ENCODE assay signal across 8 cellular contexts in the genomic region with DNA sequence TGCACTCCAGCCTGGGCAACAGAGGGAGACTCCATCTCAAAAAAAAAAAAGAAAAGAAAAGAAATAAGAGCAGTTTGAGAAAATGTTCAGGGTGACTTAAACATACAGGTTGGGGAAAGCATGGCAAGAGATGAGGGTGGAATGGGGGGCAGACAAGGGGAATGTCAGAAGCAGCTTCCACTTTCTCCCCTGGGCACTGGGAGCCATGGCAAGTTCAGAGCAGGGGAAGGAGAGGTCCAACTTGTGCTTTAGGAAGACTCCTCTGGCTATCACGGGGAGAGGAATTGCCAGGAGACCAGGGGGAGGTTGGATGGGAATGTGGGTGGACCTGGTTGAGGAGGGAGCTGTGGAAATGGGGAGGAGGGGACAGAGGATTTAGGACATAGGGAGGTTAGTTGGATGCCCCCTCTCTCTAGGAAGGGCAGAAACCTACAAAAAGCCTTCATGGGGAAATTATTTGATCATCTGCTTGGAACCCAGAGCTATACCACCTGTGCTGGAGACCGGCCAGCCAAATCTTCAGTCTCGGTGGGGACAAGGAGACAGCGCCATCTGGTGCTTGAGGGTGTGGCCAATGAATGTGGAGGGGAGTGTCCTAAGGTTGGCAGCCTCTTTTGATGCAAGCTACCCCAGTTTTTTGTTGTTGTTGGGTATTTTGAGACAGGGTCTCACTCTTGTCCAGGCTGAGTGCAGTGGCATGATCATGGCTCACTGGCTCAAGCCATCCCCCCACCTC. TPM values are rescaled to one million over a fixed set of nuclear protein-coding genes. Genes with fewer than 3 reads are reported as not detected.
DNase-seq lines count a peak whose midpoint lies in the region; ATAC-seq and TF ChIP-seq lines count a peak whose summit lies in the region.

No MANE protein-coding gene starts in this region.

- no peaks in the 10 kb centered on the region for H3K4me1 ChIP-seq in CD4-positive, CD25-positive, alpha-beta regulatory T cell (ENCODE audit: control insufficient read depth, insufficient read depth, low read length, poor library complexity, severe bottlenecking)
- H3K4me1 ChIP-seq in OCI-LY7 (ENCODE audit: insufficient read depth, low read length, poor library complexity, severe bottlenecking): peaks cover 24% of the 10 kb centered on the region
- H3K4me1 ChIP-seq in vagina: peaks cover 22% of the 10 kb centered on the region

- H3K9me3 ChIP-seq in CD4-positive, CD25-positive, alpha-beta regulatory T cell (ENCODE audit: control insufficient read depth in 2 of 2, low read length in 2 of 2): no peaks in the 10 kb centered on the region
- no peaks in the 10 kb centered on the region for H3K9me3 ChIP-seq in OCI-LY7 (ENCODE audit: low read length)
- no peaks in the 10 kb centered on the region for H3K9me3 ChIP-seq in vagina

- peaks cover 11% of the 10 kb centered on the region for H3K36me3 Mint-ChIP-seq in CD4-positive, CD25-positive, alpha-beta regulatory T cell
- peaks cover 49% of the 10 kb centered on the region for H3K36me3 Mint-ChIP-seq in activated T-cell treated with anti-CD3 and anti-CD28 coated beads, Interleukin-2, amount 50 U/mL, for 24 hours (ENCODE audit: low read depth)
- H3K36me3 Mint-ChIP-seq in glutamatergic neuron (ENCODE audit: unreplicated experiment): no peaks in the 10 kb centered on the region

- H3K4me2 ChIP-seq in OCI-LY7 (ENCODE audit: low read length): 0 out of 2 replicates have a peak overlapping the region, but pooled peaks have one; percentile 12

- no peaks in the 10 kb centered on the region for H3K9me3 Mint-ChIP-seq in CD4-positive, CD25-positive, alpha-beta regulatory T cell
- no peaks in the 10 kb centered on the region for H3K9me3 Mint-ChIP-seq in activated T-cell treated with anti-CD3 and anti-CD28 coated beads, Interleukin-2, amount 50 U/mL, for 24 hours
- H3K9me3 Mint-ChIP-seq in glutamatergic neuron (ENCODE audit: unreplicated experiment): peaks cover 2% of the 10 kb centered on the region

- peak overlapping the region in 1 of 3 donors; percentile 7 for H3K27ac Mint-ChIP-seq in CD4-positive, CD25-positive, alpha-beta regulatory T cell
- no peak overlapping the region for H3K27ac Mint-ChIP-seq in activated T-cell treated with anti-CD3 and anti-CD28 coated beads, Interleukin-2, amount 50 U/mL, for 24 hours
- no peak overlapping the region for H3K27ac Mint-ChIP-seq in glutamatergic neuron (ENCODE audit: unreplicated experiment)

- intact Hi-C loops in OCI-LY7 (cut with micrococcal nuclease; ENCODE audit: unreplicated experiment) (no loop called here), vagina (cut with DNase I) (loop anchor here (10.0 kb wide), 1 partner anchor 241 kb away; no protein-coding TSS in a partner anchor)

- CTCF ChIA-PET in OCI-LY7 (lab: Charles Lee; ENCODE audit: unreplicated experiment): interaction anchor here (1.0 kb wide), 1 partner anchor 88 kb away, joined by 3 read pairs; no protein-coding TSS in a partner anchor

- H3K9me2 ChIP-seq in OCI-LY7 (ENCODE audit: insufficient read depth, low read length): no peaks in the 10 kb centered on the region

- H3K27ac ChIP-seq in CD4-positive, CD25-positive, alpha-beta regulatory T cell (ENCODE audit: insufficient read depth, low read length, poor library complexity, severe bottlenecking): no peak overlapping the region
- H3K27ac ChIP-seq in OCI-LY7 (ENCODE audit: low read depth, low read length, poor library complexity, severe bottlenecking) (no peak overlapping the region), vagina (no peak overlapping the region)

- peaks cover 5 to 17% (median 9%) of the 10 kb centered on the region in 4 donors for H3K4me1 Mint-ChIP-seq in CD4-positive, CD25-positive, alpha-beta regulatory T cell
- peaks cover 10% of the 10 kb centered on the region for H3K4me1 Mint-ChIP-seq in activated T-cell treated with anti-CD3 and anti-CD28 coated beads, Interleukin-2, amount 50 U/mL, for 24 hours (ENCODE audit: low read depth)
- peaks cover 5% of the 10 kb centered on the region for H3K4me1 Mint-ChIP-seq in glutamatergic neuron (ENCODE audit: low read depth, unreplicated experiment)

- H3K79me2 ChIP-seq in OCI-LY7 (ENCODE audit: insufficient read depth, low read depth, low read length): no peaks in the 10 kb centered on the region

- no peaks in the 10 kb centered on the region for H3K27me3 Mint-ChIP-seq in CD4-positive, CD25-positive, alpha-beta regulatory T cell
- no peaks in the 10 kb centered on the region for H3K27me3 Mint-ChIP-seq in activated T-cell treated with anti-CD3 and anti-CD28 coated beads, Interleukin-2, amount 50 U/mL, for 24 hours
- H3K27me3 Mint-ChIP-seq in glutamatergic neuron (ENCODE audit: unreplicated experiment): peaks cover 5% of the 10 kb centered on the region

- H3K27me3 ChIP-seq in CD4-positive, CD25-positive, alpha-beta regulatory T cell (ENCODE audit: control insufficient read depth, insufficient read depth, low read length): no peaks in the 10 kb centered on the region
- H3K27me3 ChIP-seq in vagina: no peaks in the 10 kb centered on the region

- peak; percentile 72 to 80 for ATAC-seq in CD4-positive, CD25-positive, alpha-beta regulatory T cell (ENCODE audit: low read depth in 2 of 2)
- ATAC-seq in HG02973 (IDR thresholded peaks at IDR 0.05; ENCODE audit: unreplicated experiment) (peak; percentile 56), HG02642 (IDR thresholded peaks at IDR 0.05; ENCODE audit: poor library complexity, unreplicated experiment) (no peak)

- no peak overlapping the region for H3K4me3 ChIP-seq in CD4-positive, CD25-positive, alpha-beta regulatory T cell (ENCODE audit: low read depth, low read length)
- no peak overlapping the region for H3K4me3 ChIP-seq in OCI-LY7 (ENCODE audit: low read depth, low read length, poor library complexity, severe bottlenecking)
- H3K4me3 ChIP-seq in vagina: no peak overlapping the region

- peak overlapping the region in 1 of 4 donors; percentile 51 for H3K4me3 Mint-ChIP-seq in CD4-positive, CD25-positive, alpha-beta regulatory T cell
- no peak overlapping the region for H3K4me3 Mint-ChIP-seq in activated T-cell treated with anti-CD3 and anti-CD28 coated beads, Interleukin-2, amount 50 U/mL, for 24 hours
- H3K4me3 Mint-ChIP-seq in glutamatergic neuron (ENCODE audit: unreplicated experiment): no peak overlapping the region

- peak; percentile 87 for TF ChIP-seq CTCF in OCI-LY7 (conservative IDR thresholded peaks at IDR 0.05; ENCODE audit: low read length)
- no peak for TF ChIP-seq CTCF in glutamatergic neuron (IDR thresholded peaks at IDR 0.05; ENCODE audit: partially characterized antibody, unreplicated experiment)
- TF ChIP-seq CTCF in vagina (IDR thresholded peaks at IDR 0.05): peak in 1 of 3 experiments; percentile 14

- no peaks in the 10 kb centered on the region for H3K36me3 ChIP-seq in CD4-positive, CD25-positive, alpha-beta regulatory T cell (ENCODE audit: control insufficient read depth, insufficient read depth, low read length)
- peaks cover 26% of the 10 kb centered on the region; the same call in 1 of the 2 replicates for H3K36me3 ChIP-seq in OCI-LY7 (ENCODE audit: insufficient read depth, low read length)
- peaks cover 0 to 8% of the 10 kb centered on the region in 2 donors for H3K36me3 ChIP-seq in vagina

- H2AFZ ChIP-seq in OCI-LY7 (ENCODE audit: low read length): no peak overlapping the region

- POLR2A ChIA-PET in OCI-LY7 (lab: Charles Lee): no interaction called here

- BruUV-seq in OCI-LY7 (replicated peaks; lab: Mats Ljungman, UMichigan): no TSS peak

- peak; percentile 52 to 81 (median 69) for DNase-seq in CD4-positive, CD25-positive, alpha-beta regulatory T cell
- DNase-seq in OCI-LY7 (ENCODE audit: low spot score) (peak; percentile 81), glutamatergic neuron (peak; percentile 66), vagina (ENCODE audit: extremely low spot score in 2 of 2) (no peak)
- DNase-seq in activated T-cell treated with anti-CD3 and anti-CD28 coated beads, Interleukin-2, amount 50 U/mL, for 24 hours: peak; percentile 67
- peak; percentile 74 for DNase-seq in stimulated activated CD4-positive, alpha-beta T cell treated with anti-CD3 and anti-CD28 coated beads, Interleukin-15, amount 100 ng/mL, for 24 hours

- H4K20me1 ChIP-seq in OCI-LY7 (ENCODE audit: insufficient read depth, low read length): no peaks in the 10 kb centered on the region

- TF ChIP-seq POLR2A in vagina (IDR thresholded peaks at IDR 0.05): no peak

RNA-seq across cellular contexts. Expression of a gene that starts 7.3 kb away (rescaled TPM):
- total RNA-seq in CD4-positive, CD25-positive, alpha-beta regulatory T cell: 121 TPM
- polyA plus RNA-seq in CD4-positive, CD25-positive, alpha-beta regulatory T cell: 10 to 100 TPM; 11.9 to 16.7 (median 15.0) TPM
- total RNA-seq in OCI-LY7 (2014; rRNA removed; shearing (Covaris generic)): 77.8 and 115 TPM in 2 replicates
- total RNA-seq in OCI-LY7 (2022) (68.0 and 77.3 TPM in 2 replicates), glutamatergic neuron (ENCODE audit: unreplicated experiment) (117 TPM), vagina (85.0 TPM)

RNA-seq across cellular contexts. Expression of a gene that starts 7.7 kb away (rescaled TPM):
- 18.7 TPM for total RNA-seq in CD4-positive, CD25-positive, alpha-beta regulatory T cell
- 1 to 10 TPM; 2.7 to 4.9 (median 3.5) TPM for polyA plus RNA-seq in CD4-positive, CD25-positive, alpha-beta regulatory T cell
- total RNA-seq in OCI-LY7 (2014; rRNA removed; shearing (Covaris generic)): 15.5 and 24.6 TPM in 2 replicates
- 18.9 and 26.6 TPM in 2 replicates for total RNA-seq in OCI-LY7 (2022)
- total RNA-seq in glutamatergic neuron (ENCODE audit: unreplicated experiment): 46.6 TPM
- total RNA-seq in vagina: 14.7 TPM

RNA-seq across cellular contexts. Expression of a gene that starts 34.8 kb away (rescaled TPM):
- 23.9 TPM for total RNA-seq in CD4-positive, CD25-positive, alpha-beta regulatory T cell
- 10 to 100 TPM; 23.6 to 28.8 (median 27.2) TPM for polyA plus RNA-seq in CD4-positive, CD25-positive, alpha-beta regulatory T cell
- 111 and 145 TPM in 2 replicates for total RNA-seq in OCI-LY7 (2014; rRNA removed; shearing (Covaris generic))
- 161 and 167 TPM in 2 replicates for total RNA-seq in OCI-LY7 (2022)
- total RNA-seq in glutamatergic neuron (ENCODE audit: unreplicated experiment): 35.4 TPM
- total RNA-seq in vagina: 147 TPM

RNA-seq across cellular contexts. Expression of a gene that starts 36.7 kb away (rescaled TPM):
- 171 TPM for total RNA-seq in CD4-positive, CD25-positive, alpha-beta regulatory T cell
- polyA plus RNA-seq in CD4-positive, CD25-positive, alpha-beta regulatory T cell: 10 to 100 TPM; 37.0 to 54.5 (median 44.7) TPM
- total RNA-seq in OCI-LY7 (2014; rRNA removed; shearing (Covaris generic)): 30.5 and 34.3 TPM in 2 replicates
- total RNA-seq in OCI-LY7 (2022) (89.2 and 101 TPM in 2 replicates), glutamatergic neuron (ENCODE audit: unreplicated experiment) (54.7 TPM), vagina (49.4 TPM)

Comparison
In these comparisons a context has a peak if more than half of its experiments do, and no peak if none do; other contexts are left out.
1. DNase-seq: peak in CD4-positive, CD25-positive, alpha-beta regulatory T cell (3 of 3), OCI-LY7 (single experiment), activated T-cell treated with anti-CD3 and anti-CD28 coated beads, Interleukin-2, amount 50 U/mL, for 24 hours (single experiment), glutamatergic neuron (single experiment) and stimulated activated CD4-positive, alpha-beta T cell treated with anti-CD3 and anti-CD28 coated beads, Interleukin-15, amount 100 ng/mL, for 24 hours (single experiment); none in vagina (0 of 2).